8 cellular contexts compared by ENCODE assay signal in the genomic region with DNA sequence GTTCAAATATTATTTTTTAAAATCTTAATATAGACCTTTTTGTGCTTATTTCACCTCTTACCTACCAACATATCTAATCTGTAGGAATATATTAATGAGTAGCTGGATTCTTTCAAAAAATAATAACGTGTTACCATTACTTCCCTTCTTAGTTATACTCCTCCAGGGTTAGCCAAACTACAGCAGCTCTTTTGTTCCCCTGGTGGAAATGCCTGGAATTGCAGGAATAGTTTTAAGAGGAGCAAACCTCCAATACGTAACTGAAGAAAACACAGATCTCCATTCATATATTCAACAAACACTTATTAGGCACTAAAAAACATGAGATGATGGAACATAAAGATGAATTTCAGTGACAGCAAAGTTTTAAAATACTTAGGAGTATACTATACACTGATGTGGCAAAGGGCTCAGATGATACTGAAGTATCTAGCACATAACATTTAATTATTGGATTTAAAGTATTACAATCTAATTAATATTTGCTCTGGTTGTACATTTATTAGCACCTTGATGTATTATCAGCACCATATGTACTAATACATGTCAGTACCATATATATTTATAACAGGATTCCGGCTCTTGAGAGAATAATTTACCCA.
DNase-seq lines count a peak whose midpoint lies in the region; ATAC-seq and TF ChIP-seq lines count a peak whose summit lies in the region.

No MANE protein-coding gene starts in this region.

- H3K4me1 Mint-ChIP-seq in CD14-positive monocyte, result no peaks in the 10 kb centered on the region

- peaks cover 1 to 8% (median 2%) of the 10 kb centered on the region in 3 donors for H3K27me3 Mint-ChIP-seq in CD14-positive monocyte (ENCODE audit: low read depth in 3 of 3)

- no peak overlapping the region for H3K4me3 Mint-ChIP-seq in CD14-positive monocyte

- intact Hi-C loops in CD14-positive monocyte (cut with micrococcal nuclease), result no loop called here

- peak; percentile 70 for TF ChIP-seq CTCF in CD14-positive monocyte (IDR thresholded peaks at IDR 0.05)
- TF ChIP-seq CTCF in fibroblast of the aortic adventitia (IDR thresholded peaks at IDR 0.05; ENCODE audit: insufficient read depth, low read length), result peak; percentile 52

- H3K4me1 ChIP-seq in NT2/D1 (ENCODE audit: insufficient read depth, insufficient read length), result no peaks in the 10 kb centered on the region

- no peak overlapping the region for H3K9ac ChIP-seq in NT2/D1 (ENCODE audit: insufficient read length, low read depth)

- H3K9me3 Mint-ChIP-seq in CD14-positive monocyte, result peaks cover 0 to 1% (median 0%) of the 10 kb centered on the region in 7 donors

- H3K4me3 ChIP-seq in NT2/D1 (ENCODE audit: insufficient read length, low read depth) (no peak overlapping the region), fibroblast of the aortic adventitia (ENCODE audit: low read depth, low read length) (no peak overlapping the region)

- no peaks in the 10 kb centered on the region for H3K27me3 ChIP-seq in NT2/D1 (ENCODE audit: insufficient read depth, insufficient read length)

- no peak for DNase-seq in CD14-positive monocyte (ENCODE audit: low spot score)
- peak; percentile 1 for DNase-seq in NT2/D1 (ENCODE audit: low read depth, low spot score)
- no peak for DNase-seq in fibroblast of the aortic adventitia (ENCODE audit: low read depth)
- DNase-seq in 8988T, result no peak
- DNase-seq in COR-L47 (lab: John Stamatoyannopoulos, UW), result no peak
- no peak for DNase-seq in T-helper 9 cell

- no peak overlapping the region for H3K27ac Mint-ChIP-seq in CD14-positive monocyte

- no peaks in the 10 kb centered on the region; the same call in 1 of the 2 replicates for H3K9me3 ChIP-seq in NT2/D1 (ENCODE audit: insufficient read depth, low read length)

- H3K36me3 ChIP-seq in NT2/D1 (ENCODE audit: insufficient read depth, insufficient read length, low read length), result no peaks in the 10 kb centered on the region

- H3K36me3 Mint-ChIP-seq in CD14-positive monocyte, result no peaks in the 10 kb centered on the region

- ATAC-seq in GM21381 (IDR thresholded peaks at IDR 0.05; ENCODE audit: unreplicated experiment), result peak; percentile 55
- ATAC-seq in GM21367 (IDR thresholded peaks at IDR 0.05; ENCODE audit: unreplicated experiment), result no peak
